In the genomic region with DNA sequence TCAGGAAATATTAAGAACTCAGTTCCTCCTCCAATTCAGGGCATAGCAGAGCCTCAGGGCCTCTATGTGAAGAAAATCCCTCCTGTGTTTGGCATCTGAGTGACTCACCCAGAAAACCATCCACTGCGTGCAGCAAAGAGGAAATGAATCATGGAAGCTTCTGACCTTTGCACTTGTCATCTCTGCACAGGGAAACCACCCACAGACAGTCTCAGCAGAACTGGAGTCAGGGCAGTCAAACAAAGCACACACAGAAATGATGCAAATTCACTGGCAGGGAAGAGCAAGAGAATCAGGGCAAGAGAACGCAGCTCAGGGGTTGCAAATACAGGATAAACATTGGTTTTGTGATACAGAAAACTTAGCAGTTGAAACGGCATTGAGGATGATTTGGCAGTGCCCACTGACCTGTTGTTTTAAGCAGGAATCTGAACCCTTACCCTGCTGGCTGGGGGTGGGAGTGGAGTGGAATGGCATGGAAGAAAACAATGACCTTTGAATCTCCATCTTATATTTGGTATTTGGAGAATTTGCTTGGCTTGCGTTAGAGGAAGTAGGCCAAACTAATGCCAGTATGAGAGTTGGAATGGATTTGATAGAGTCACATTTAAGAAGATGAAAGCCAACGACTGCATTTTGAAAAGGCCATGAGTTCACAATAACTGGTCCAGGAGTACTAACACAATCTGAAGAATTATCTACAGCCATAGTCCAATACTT, we compare ENCODE assay signal across 8 cellular contexts.
DNase-seq lines count a peak whose midpoint lies in the region; ATAC-seq and TF ChIP-seq lines count a peak whose summit lies in the region.

No MANE protein-coding gene starts in this region.

- H3K27ac Mint-ChIP-seq in nephron, result peak overlapping the region; percentile 75 to 94 (median 82)
- peak overlapping the region; percentile 84 for H3K27ac Mint-ChIP-seq in stimulated activated naive B cell treated with anti-CD40 and anti-IgM and Interleukin-4, amounts not matched to agents 10 μg/mL and 1 μg/mL and 100 μg/mL, for 72 hours

- peak; percentile 96 for ATAC-seq in GM18520 (IDR thresholded peaks at IDR 0.05; ENCODE audit: unreplicated experiment)
- ATAC-seq in HG02970 (IDR thresholded peaks at IDR 0.05; ENCODE audit: low FRiP score, unreplicated experiment), result peak; percentile 89
- ATAC-seq in stimulated activated naive B cell treated with anti-CD40 and anti-IgM and Interleukin-4, amounts not matched to agents 10 μg/mL and 1 μg/mL and 100 μg/mL, for 72 hours (replicated peaks), result peak; percentile 94 to 96

- H3K36me3 Mint-ChIP-seq in nephron (ENCODE audit: low read depth), result no peaks in the 10 kb centered on the region
- H3K36me3 Mint-ChIP-seq in stimulated activated naive B cell treated with anti-CD40 and anti-IgM and Interleukin-4, amounts not matched to agents 10 μg/mL and 1 μg/mL and 100 μg/mL, for 72 hours, result no peaks in the 10 kb centered on the region

- DNase-seq in NOMO-1 (lab: John Stamatoyannopoulos, UW; ENCODE audit: unreplicated experiment in 2 of 2), result peak; percentile 88 to 99
- peak; percentile 58 for DNase-seq in activated CD8-positive, alpha-beta memory T cell treated with anti-CD3 and anti-CD28 coated beads, Interleukin-2, amount 50 U/mL, for 24 hours (ENCODE audit: extremely low read depth)
- DNase-seq in epithelial cell of prostate (ENCODE audit: low read depth, low spot score), result peak; percentile 97
- DNase-seq in stimulated activated naive B cell treated with anti-CD40 and anti-IgM and Interleukin-4, amounts not matched to agents 10 μg/mL and 1 μg/mL and 100 μg/mL, for 72 hours, result peak; percentile 87
- no peak for DNase-seq in NCI-H774 (lab: John Stamatoyannopoulos, UW)

- no peak overlapping the region for H3K4me3 Mint-ChIP-seq in nephron
- peak overlapping the region; percentile 29 to 52 for H3K4me3 Mint-ChIP-seq in stimulated activated naive B cell treated with anti-CD40 and anti-IgM and Interleukin-4, amounts not matched to agents 10 μg/mL and 1 μg/mL and 100 μg/mL, for 72 hours

- H3K9me3 Mint-ChIP-seq in nephron, result no peaks in the 10 kb centered on the region
- H3K9me3 Mint-ChIP-seq in stimulated activated naive B cell treated with anti-CD40 and anti-IgM and Interleukin-4, amounts not matched to agents 10 μg/mL and 1 μg/mL and 100 μg/mL, for 72 hours, result peaks cover 0 to 1% of the 10 kb centered on the region in 2 donors

- H3K27ac ChIP-seq in epithelial cell of prostate, result peak overlapping the region; percentile 99

- peak in 1 of 3 experiments; percentile 10 for TF ChIP-seq CTCF in nephron (IDR thresholded peaks at IDR 0.05; ENCODE audit: unreplicated experiment in 3 of 3)

- peaks cover 45% of the 10 kb centered on the region for H3K4me1 Mint-ChIP-seq in nephron
- peaks cover 40 to 59% of the 10 kb centered on the region in 2 donors for H3K4me1 Mint-ChIP-seq in stimulated activated naive B cell treated with anti-CD40 and anti-IgM and Interleukin-4, amounts not matched to agents 10 μg/mL and 1 μg/mL and 100 μg/mL, for 72 hours

- no peaks in the 10 kb centered on the region for H3K27me3 Mint-ChIP-seq in nephron (ENCODE audit: low read depth)
- H3K27me3 Mint-ChIP-seq in stimulated activated naive B cell treated with anti-CD40 and anti-IgM and Interleukin-4, amounts not matched to agents 10 μg/mL and 1 μg/mL and 100 μg/mL, for 72 hours, result peaks cover 0 to 4% of the 10 kb centered on the region in 2 donors

Comparison
In these comparisons a context has a peak if more than half of its experiments do, and no peak if none do; other contexts are left out.
1. H3K4me3 Mint-ChIP-seq: peak in stimulated activated naive B cell treated with anti-CD40 and anti-IgM and Interleukin-4, amounts not matched to agents 10 μg/mL and 1 μg/mL and 100 μg/mL, for 72 hours (2 of 2); none in nephron (0 of 3).
2. Peak in every context shown above with its lines, with median percentiles within 50 percentile points of each other: ATAC-seq.